ENCODE assay signal across 8 cellular contexts in the genomic region with DNA sequence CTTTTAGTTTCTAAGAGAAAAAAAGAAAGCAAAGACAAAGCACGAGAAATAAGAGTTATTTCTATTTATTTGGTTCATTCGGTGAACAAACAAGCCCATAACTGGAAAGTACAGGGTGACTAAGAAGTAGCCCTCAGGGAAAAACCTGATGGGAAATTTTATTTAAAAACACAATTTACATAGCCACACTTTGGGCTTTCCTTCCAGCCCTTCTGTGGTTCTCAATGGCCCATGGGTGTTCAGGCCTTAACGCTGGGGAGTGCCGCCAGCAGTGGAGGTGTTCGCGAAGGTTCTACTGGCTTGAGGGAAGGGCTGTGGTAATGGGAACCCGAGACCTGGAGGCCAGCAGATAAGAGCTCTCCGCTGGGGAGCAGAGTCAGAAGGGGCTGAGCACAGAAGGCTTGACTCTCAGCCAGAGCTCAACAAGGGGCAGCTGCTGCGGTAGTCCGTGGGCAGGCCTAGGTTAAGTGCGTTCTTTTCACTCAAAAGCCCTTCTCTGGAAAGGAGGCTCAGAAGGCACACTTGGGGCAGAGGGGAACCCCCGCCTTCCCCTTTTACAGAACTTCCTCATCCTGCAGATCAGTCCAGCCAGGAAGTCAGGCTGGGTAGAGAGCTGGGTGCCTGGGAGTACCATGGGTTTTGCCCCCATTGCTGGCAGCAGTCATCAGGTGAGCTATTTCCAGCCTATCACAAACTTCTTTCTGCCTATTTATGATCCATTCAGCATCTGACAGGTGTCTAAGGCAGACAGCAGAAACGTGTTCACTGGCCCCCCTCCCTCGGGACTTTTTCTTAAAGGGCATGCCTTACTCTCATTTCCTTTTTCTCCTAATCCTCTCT. TPM values are rescaled to one million over a fixed set of nuclear protein-coding genes. Genes with fewer than 3 reads are reported as not detected.
DNase-seq lines count a peak whose midpoint lies in the region; ATAC-seq and TF ChIP-seq lines count a peak whose summit lies in the region.

No MANE protein-coding gene starts in this region.

- peak; percentile 53 to 56 for ATAC-seq in activated CD4-positive, CD25-positive, alpha-beta regulatory T cell treated with anti-CD3 and anti-CD28 coated beads, Interleukin-2, amount 50 U/mL, for 24 hours
- ATAC-seq in HG02588 (IDR thresholded peaks at IDR 0.05; ENCODE audit: unreplicated experiment), result peak; percentile 58
- ATAC-seq in omental fat pad (ENCODE audit: low FRiP score), result no peak

- TF ChIP-seq POLR2A in NB4 (IDR thresholded peaks at IDR 0.05; ENCODE audit: extremely low read depth, insufficient read length), result peak; percentile 37

- peak overlapping the region; percentile 25 for H3K4me3 ChIP-seq in NB4 (ENCODE audit: low read depth, low read length)

- no peak for DNase-seq in activated CD4-positive, CD25-positive, alpha-beta regulatory T cell (lab: John Stamatoyannopoulos, UW)
- DNase-seq in NB4 (ENCODE audit: low read depth) (peak; percentile 90), retina (no peak), omental fat pad (ENCODE audit: low spot score) (no peak)
- DNase-seq in activated T-helper 9 cell treated with anti-CD3 and anti-CD28 coated beads, Interleukin-2, amount 50 U/mL, for 16 hours (ENCODE audit: low read depth), result peak; percentile 13
- DNase-seq in stimulated activated CD4-positive, alpha-beta T cell treated with anti-CD3 and anti-CD28 coated beads, Interleukin-2, amount 100 ng/mL, for 24 hours, result peak; percentile 38 to 41

- no peak for TF ChIP-seq CTCF in NB4 (IDR thresholded peaks at IDR 0.05; ENCODE audit: low read depth, low read length)
- no peak for TF ChIP-seq CTCF in omental fat pad (IDR thresholded peaks at IDR 0.05)

RNA-seq across cellular contexts. Expression of gene CD83, which starts 8.8 kb away (rescaled TPM):
- 10 to 100 TPM in 2 of 4 donors, 1 to 10 TPM in 2; 4.9 to 20.4 (median 12.4) TPM for total RNA-seq in omental fat pad

Comparison
In these comparisons a context has a peak if more than half of its experiments do, and no peak if none do; other contexts are left out.
1. DNase-seq: peak in NB4 (single experiment), activated T-helper 9 cell treated with anti-CD3 and anti-CD28 coated beads, Interleukin-2, amount 50 U/mL, for 16 hours (single experiment) and stimulated activated CD4-positive, alpha-beta T cell treated with anti-CD3 and anti-CD28 coated beads, Interleukin-2, amount 100 ng/mL, for 24 hours (2 of 2); none in activated CD4-positive, CD25-positive, alpha-beta regulatory T cell (0 of 4), retina (single experiment) and omental fat pad (single experiment).